1 cellular context compared by ENCODE assay signal in the genomic region with DNA sequence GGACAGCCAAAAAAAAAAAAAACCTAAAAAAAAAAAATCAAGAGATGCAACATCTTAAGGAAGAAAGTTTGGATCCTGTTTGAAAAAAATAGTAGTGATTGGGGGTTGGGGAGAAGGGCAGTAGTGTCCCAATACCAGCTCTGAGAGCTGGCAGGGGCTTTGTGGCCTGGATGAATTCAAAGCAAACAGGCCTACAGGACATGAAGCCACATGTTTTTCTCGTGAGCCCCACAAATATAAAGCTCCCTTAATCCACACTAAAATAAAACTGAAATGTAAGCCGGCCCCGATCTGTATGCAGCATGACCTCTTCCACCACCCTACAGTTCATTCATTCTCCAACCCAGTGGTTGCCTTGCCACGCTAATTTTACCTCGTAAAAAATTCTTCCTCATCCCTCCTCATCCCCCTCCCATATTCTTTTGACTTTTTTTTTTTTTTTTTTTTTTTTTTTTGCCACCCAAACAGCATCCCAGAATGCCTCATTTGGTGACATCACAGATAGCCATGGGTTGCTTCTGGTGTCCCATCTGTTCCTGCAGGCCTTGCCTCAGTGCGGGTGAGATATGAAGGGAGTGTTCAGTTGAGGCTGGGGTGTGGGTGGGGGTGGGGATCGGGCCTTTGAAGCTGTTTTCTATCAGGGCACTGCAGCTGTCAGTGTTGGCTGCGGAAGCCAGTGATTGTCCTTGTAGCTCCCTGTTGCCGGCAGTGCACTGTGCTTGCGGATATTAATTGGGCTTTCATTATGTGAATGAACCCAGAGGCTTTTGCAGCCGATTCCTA.
A peak's percentile ranks its signal among the peaks of the same experiment; 100 is the strongest.
TF ChIP-seq lines count a peak whose summit lies in the region.

No MANE protein-coding gene starts in this region.

TF ChIP-seq in K562, 482 proteins besides CTCF, POLR2A, EP300 and RAD21 (continued from another document and continues in another):
- TF ChIP-seq, protein P1, sequence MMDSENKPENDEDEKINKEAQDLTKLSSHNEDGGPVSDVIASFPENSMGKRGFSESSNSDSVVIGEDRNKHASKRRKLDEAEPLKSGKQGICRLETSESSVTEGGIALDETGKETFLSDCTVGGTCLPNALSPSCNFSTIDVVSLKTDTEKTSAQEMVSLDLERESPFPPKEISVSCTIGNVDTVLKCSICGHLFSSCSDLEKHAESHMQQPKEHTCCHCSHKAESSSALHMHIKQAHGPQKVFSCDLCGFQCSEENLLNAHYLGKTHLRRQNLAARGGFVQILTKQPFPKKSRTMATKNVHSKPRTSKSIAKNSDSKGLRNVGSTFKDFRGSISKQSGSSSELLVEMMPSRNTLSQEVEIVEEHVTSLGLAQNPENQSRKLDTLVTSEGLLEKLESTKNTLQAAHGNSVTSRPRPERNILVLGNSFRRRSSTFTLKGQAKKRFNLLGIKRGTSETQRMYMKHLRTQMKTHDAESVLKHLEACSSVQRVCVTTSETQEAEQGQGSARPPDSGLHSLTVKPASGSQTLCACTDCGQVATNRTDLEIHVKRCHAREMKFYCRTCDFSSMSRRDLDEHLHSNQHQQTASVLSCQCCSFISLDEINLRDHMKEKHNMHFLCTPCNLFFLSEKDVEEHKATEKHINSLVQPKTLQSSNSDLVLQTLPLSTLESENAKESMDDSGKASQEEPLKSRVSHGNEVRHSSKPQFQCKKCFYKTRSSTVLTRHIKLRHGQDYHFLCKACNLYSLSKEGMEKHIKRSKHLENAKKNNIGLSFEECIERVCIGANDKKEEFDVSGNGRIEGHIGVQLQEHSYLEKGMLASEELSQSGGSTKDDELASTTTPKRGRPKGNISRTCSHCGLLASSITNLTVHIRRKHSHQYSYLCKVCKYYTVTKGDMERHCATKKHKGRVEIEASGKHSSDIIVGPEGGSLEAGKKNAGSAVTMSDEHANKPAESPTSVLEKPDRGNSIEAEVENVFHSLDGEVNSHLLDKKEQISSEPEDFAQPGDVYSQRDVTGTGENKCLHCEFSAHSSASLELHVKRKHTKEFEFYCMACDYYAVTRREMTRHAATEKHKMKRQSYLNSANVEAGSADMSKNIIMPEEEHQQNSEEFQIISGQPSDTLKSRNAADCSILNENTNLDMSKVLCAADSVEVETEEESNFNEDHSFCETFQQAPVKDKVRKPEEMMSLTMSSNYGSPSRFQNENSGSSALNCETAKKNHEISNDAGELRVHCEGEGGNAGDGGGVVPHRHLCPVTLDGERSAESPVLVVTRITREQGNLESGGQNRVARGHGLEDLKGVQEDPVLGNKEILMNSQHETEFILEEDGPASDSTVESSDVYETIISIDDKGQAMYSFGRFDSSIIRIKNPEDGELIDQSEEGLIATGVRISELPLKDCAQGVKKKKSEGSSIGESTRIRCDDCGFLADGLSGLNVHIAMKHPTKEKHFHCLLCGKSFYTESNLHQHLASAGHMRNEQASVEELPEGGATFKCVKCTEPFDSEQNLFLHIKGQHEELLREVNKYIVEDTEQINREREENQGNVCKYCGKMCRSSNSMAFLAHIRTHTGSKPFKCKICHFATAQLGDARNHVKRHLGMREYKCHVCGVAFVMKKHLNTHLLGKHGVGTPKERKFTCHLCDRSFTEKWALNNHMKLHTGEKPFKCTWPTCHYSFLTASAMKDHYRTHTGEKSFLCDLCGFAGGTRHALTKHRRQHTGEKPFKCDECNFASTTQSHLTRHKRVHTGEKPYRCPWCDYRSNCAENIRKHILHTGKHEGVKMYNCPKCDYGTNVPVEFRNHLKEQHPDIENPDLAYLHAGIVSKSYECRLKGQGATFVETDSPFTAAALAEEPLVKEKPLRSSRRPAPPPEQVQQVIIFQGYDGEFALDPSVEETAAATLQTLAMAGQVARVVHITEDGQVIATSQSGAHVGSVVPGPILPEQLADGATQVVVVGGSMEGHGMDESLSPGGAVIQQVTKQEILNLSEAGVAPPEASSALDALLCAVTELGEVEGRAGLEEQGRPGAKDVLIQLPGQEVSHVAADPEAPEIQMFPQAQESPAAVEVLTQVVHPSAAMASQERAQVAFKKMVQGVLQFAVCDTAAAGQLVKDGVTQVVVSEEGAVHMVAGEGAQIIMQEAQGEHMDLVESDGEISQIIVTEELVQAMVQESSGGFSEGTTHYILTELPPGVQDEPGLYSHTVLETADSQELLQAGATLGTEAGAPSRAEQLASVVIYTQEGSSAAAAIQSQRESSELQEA (IDR thresholded peaks at IDR 0.05; ENCODE audit: low read depth): no peak
- TF ChIP-seq TCF3 (CRISPR knock-in tag; IDR thresholded peaks at IDR 0.05): peak; percentile 91
- TF ChIP-seq, protein P2, sequence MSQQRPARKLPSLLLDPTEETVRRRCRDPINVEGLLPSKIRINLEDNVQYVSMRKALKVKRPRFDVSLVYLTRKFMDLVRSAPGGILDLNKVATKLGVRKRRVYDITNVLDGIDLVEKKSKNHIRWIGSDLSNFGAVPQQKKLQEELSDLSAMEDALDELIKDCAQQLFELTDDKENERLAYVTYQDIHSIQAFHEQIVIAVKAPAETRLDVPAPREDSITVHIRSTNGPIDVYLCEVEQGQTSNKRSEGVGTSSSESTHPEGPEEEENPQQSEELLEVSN (IDR thresholded peaks at IDR 0.05; ENCODE audit: borderline replicate concordance in 1 of 2, extremely low read depth in 1 of 2, insufficient read depth in 1 of 2, insufficient read length in 1 of 2, low read depth in 1 of 2, low read length in 1 of 2, poor library complexity in 1 of 2, severe bottlenecking in 1 of 2): peak in 1 of 2 experiments; percentile 9
- no peak for TF ChIP-seq TARDBP (IDR thresholded peaks at IDR 0.05)
- peak; percentile 58 for TF ChIP-seq TAF1 (IDR thresholded peaks at IDR 0.05; ENCODE audit: control insufficient read depth, extremely low read depth, insufficient read depth, low read length, severe bottlenecking)
- peak; percentile 86 for TF ChIP-seq ZKSCAN8 (CRISPR knock-in tag; IDR thresholded peaks at IDR 0.05)
- peak; percentile 91 for TF ChIP-seq MTA2 (IDR thresholded peaks at IDR 0.05; ENCODE audit: low read depth)
- TF ChIP-seq NFRKB (IDR thresholded peaks at IDR 0.05; ENCODE audit: low read depth): no peak
- peak; percentile 29 for TF ChIP-seq NEUROD1 (IDR thresholded peaks at IDR 0.05; ENCODE audit: borderline replicate concordance, low read depth, low read length, partially characterized antibody)
- peak; percentile 54; the same call in 1 of the 2 replicates for TF ChIP-seq HDAC2 (IDR thresholded peaks at IDR 0.05)
- peak; percentile 94 for TF ChIP-seq TEAD4 (IDR thresholded peaks at IDR 0.05; ENCODE audit: low read length)
- no peak for TF ChIP-seq TEAD4 (CRISPR knock-in tag; IDR thresholded peaks at IDR 0.05; ENCODE audit: borderline replicate concordance)
- TF ChIP-seq, protein P3, sequence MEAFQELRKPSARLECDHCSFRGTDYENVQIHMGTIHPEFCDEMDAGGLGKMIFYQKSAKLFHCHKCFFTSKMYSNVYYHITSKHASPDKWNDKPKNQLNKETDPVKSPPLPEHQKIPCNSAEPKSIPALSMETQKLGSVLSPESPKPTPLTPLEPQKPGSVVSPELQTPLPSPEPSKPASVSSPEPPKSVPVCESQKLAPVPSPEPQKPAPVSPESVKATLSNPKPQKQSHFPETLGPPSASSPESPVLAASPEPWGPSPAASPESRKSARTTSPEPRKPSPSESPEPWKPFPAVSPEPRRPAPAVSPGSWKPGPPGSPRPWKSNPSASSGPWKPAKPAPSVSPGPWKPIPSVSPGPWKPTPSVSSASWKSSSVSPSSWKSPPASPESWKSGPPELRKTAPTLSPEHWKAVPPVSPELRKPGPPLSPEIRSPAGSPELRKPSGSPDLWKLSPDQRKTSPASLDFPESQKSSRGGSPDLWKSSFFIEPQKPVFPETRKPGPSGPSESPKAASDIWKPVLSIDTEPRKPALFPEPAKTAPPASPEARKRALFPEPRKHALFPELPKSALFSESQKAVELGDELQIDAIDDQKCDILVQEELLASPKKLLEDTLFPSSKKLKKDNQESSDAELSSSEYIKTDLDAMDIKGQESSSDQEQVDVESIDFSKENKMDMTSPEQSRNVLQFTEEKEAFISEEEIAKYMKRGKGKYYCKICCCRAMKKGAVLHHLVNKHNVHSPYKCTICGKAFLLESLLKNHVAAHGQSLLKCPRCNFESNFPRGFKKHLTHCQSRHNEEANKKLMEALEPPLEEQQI (IDR thresholded peaks at IDR 0.05): peak; percentile 74; the same call in 1 of the 2 replicates
- TF ChIP-seq CBX3 (IDR thresholded peaks at IDR 0.05; ENCODE audit: borderline replicate concordance in 1 of 2, low read length in 2 of 2): peak in 1 of 2 experiments; percentile 32; a peak in 1 of 3 replicates
- TF ChIP-seq TRIM24 (IDR thresholded peaks at IDR 0.05): peak; percentile 94 to 95
- TF ChIP-seq CBFA2T2 (conservative IDR thresholded peaks at IDR 0.05): peak; percentile 97
- peak; percentile 80 to 84; a peak in 2 of 4 replicates for TF ChIP-seq TBL1XR1 (IDR thresholded peaks at IDR 0.05; ENCODE audit: low read length in 2 of 2)
- peak; percentile 93 for TF ChIP-seq NFIC (IDR thresholded peaks at IDR 0.05)
- TF ChIP-seq CC2D1A (IDR thresholded peaks at IDR 0.05): peak; percentile 89; the same call in 1 of the 2 replicates
- peak; percentile 100 for TF ChIP-seq TCF7 (IDR thresholded peaks at IDR 0.05; ENCODE audit: borderline replicate concordance)
- TF ChIP-seq ZNF668 (CRISPR knock-in tag; IDR thresholded peaks at IDR 0.05): no peak
- TF ChIP-seq KHSRP (IDR thresholded peaks at IDR 0.05): peak; percentile 35; the same call in 1 of the 2 replicates
- peak; percentile 76 for TF ChIP-seq HDAC3 (IDR thresholded peaks at IDR 0.05; ENCODE audit: borderline replicate concordance, partially characterized antibody)
- TF ChIP-seq ATF7 (IDR thresholded peaks at IDR 0.05): peak; percentile 71; the same call in 1 of the 2 replicates
- TF ChIP-seq MBD2 (IDR thresholded peaks at IDR 0.05; ENCODE audit: borderline replicate concordance, low read depth): 0 out of 2 replicates have a peak, but pooled peaks have one; percentile 23
- TF ChIP-seq POLR2AphosphoS5 (IDR thresholded peaks at IDR 0.05; ENCODE audit: control insufficient read depth, insufficient read depth, low read depth, low read length): peak; percentile 96
- no peak for TF ChIP-seq ZNF444 (CRISPR knock-in tag; IDR thresholded peaks at IDR 0.05)
- no peak for TF ChIP-seq HIVEP1 (CRISPR knock-in tag; IDR thresholded peaks at IDR 0.05)
- no peak for TF ChIP-seq KLF13 (tag; IDR thresholded peaks at IDR 0.05; ENCODE audit: borderline replicate concordance, low read depth)
- peak; percentile 68; the same call in 1 of the 2 replicates for TF ChIP-seq DMBX1 (CRISPR knock-in tag; IDR thresholded peaks at IDR 0.05; ENCODE audit: borderline replicate concordance)
- peak; percentile 51 for TF ChIP-seq MYNN (IDR thresholded peaks at IDR 0.05)
- no peak for TF ChIP-seq MYNN (CRISPR knock-in tag; IDR thresholded peaks at IDR 0.05)
- peak; percentile 67; the same call in 1 of the 2 replicates for TF ChIP-seq ZNF175 (CRISPR knock-in tag; IDR thresholded peaks at IDR 0.05; ENCODE audit: low read depth)
- peak; percentile 96 for TF ChIP-seq ARID1B (IDR thresholded peaks at IDR 0.05)
- TF ChIP-seq, protein P4, sequence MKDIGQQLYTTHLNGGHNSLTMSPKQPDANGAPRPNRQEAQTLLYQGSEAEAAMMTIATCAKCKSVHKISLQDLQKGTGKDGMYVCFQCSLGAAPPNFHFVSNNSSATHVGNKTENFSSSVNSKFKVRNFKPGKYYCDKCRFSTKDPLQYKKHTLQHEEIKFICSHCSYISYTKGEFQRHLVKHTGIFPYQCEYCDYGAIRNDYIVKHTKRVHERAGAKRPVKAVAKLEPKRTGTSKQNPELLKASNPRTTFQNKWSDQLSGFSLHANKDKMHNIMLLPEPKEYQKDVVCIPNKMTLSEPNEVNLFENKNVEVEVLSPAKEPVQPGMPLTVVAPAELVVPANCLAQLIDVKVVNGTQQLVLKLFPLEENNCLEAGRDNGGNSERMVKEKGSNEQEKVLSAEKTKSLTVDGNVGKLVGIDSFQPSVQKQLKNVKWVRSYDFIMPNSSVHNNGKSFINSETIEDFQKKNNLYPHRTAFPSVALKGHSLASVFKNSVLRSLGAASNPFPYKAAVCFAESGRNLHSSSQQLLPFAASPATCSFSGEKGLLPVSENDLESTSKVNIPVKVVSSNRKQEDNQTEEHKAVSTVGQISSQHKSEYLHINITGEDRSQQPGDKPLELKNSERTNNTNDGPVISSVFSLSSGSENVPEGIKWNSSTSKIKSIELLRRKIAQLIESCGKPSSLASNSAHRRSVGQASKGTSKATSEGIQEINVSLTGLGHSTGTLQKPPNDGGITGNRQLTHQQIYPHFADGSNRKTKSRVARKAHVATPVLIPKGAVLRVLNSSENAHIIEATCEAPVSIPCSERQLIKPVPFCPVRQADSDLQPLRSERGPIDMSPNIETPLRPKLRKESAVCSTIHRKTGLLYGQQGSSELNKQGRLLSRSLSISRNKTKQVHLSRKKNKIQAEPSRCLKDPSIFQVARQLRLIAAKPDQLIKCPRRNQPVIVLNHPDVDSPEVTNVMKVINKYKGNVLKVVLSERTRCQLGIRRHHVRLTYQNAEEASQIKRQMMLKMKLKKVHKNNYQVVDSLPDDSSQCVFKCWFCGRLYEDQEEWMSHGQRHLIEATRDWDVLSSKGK (CRISPR knock-in tag; IDR thresholded peaks at IDR 0.05): no peak
- peak; percentile 82 for TF ChIP-seq SMAD4 (CRISPR knock-in tag; conservative IDR thresholded peaks at IDR 0.05)
- peak; percentile 80 for TF ChIP-seq GATA2 (CRISPR knock-in tag; IDR thresholded peaks at IDR 0.05)
- TF ChIP-seq, protein P5, sequence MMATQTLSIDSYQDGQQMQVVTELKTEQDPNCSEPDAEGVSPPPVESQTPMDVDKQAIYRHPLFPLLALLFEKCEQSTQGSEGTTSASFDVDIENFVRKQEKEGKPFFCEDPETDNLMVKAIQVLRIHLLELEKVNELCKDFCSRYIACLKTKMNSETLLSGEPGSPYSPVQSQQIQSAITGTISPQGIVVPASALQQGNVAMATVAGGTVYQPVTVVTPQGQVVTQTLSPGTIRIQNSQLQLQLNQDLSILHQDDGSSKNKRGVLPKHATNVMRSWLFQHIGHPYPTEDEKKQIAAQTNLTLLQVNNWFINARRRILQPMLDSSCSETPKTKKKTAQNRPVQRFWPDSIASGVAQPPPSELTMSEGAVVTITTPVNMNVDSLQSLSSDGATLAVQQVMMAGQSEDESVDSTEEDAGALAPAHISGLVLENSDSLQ (IDR thresholded peaks at IDR 0.05): peak; percentile 62
- 0 out of 2 replicates have a peak, but pooled peaks have one; percentile 29 for TF ChIP-seq ELF4 (CRISPR knock-in tag; IDR thresholded peaks at IDR 0.05)
- TF ChIP-seq CCNT2 (IDR thresholded peaks at IDR 0.05; ENCODE audit: borderline replicate concordance, extremely low read depth, insufficient read length, low read depth, low read length): peak; percentile 63
- no peak for TF ChIP-seq NCOA4 (IDR thresholded peaks at IDR 0.05; ENCODE audit: partially characterized antibody)
- peak; percentile 36; the same call in 1 of the 2 replicates for TF ChIP-seq CHD2 (IDR thresholded peaks at IDR 0.05; ENCODE audit: low read depth, low read length)
- TF ChIP-seq, protein P6, sequence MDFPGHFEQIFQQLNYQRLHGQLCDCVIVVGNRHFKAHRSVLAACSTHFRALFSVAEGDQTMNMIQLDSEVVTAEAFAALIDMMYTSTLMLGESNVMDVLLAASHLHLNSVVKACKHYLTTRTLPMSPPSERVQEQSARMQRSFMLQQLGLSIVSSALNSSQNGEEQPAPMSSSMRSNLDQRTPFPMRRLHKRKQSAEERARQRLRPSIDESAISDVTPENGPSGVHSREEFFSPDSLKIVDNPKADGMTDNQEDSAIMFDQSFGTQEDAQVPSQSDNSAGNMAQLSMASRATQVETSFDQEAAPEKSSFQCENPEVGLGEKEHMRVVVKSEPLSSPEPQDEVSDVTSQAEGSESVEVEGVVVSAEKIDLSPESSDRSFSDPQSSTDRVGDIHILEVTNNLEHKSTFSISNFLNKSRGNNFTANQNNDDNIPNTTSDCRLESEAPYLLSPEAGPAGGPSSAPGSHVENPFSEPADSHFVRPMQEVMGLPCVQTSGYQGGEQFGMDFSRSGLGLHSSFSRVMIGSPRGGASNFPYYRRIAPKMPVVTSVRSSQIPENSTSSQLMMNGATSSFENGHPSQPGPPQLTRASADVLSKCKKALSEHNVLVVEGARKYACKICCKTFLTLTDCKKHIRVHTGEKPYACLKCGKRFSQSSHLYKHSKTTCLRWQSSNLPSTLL (IDR thresholded peaks at IDR 0.05): no peak
- TF ChIP-seq MXI1 (IDR thresholded peaks at IDR 0.05; ENCODE audit: low read depth, low read length): 0 out of 2 replicates have a peak, but pooled peaks have one; percentile 42
